ENCODE assay signal across 8 cellular contexts in genomic region chr14:75487155-75487671, GRCh38. TPM values are rescaled to one million over a fixed set of nuclear protein-coding genes. Genes with fewer than 3 reads are reported as not detected.
DNase-seq lines count a peak whose midpoint lies in the region; ATAC-seq and FAIRE-seq lines count a peak whose summit lies in the region.

No MANE protein-coding gene starts in this region.

- no peak overlapping the region for H3K27ac ChIP-seq in small intestine (ENCODE audit: low read depth in 1 of 2, low read length in 1 of 2)

- no peaks in the 10 kb centered on the region for H3K27me3 ChIP-seq in small intestine (ENCODE audit: control insufficient read depth in 2 of 2, insufficient read depth in 2 of 2, low read length in 2 of 2)

- FAIRE-seq in small intestine (lab: Jason Lieb, UNC): no peak

- DNase-seq in activated CD4-positive, alpha-beta T cell treated with anti-CD3 and anti-CD28 coated beads for 48 hours: peak; percentile 12
- DNase-seq in activated CD4-positive, alpha-beta T cell treated with anti-CD3 and anti-CD28 coated beads, Interleukin-2, amount 50 U/mL, for 1 hour: no peak
- peak; percentile 9 for DNase-seq in RPMI8226
- DNase-seq in small intestine: peak; percentile 22
- DNase-seq in middle frontal gyrus (ENCODE audit: extremely low spot score, low spot score): no peak

- H3K4me1 ChIP-seq in small intestine (ENCODE audit: control insufficient read depth in 2 of 2, insufficient read depth in 1 of 2, low read depth in 1 of 2, low read length in 1 of 2): no peaks in the 10 kb centered on the region

- WGBS in small intestine, 3 donors: 55 to 65% (median 58%) methylated on average over 7 of the region's 7 CpGs

- peak; percentile 62 for ATAC-seq in HG02870 (IDR thresholded peaks at IDR 0.05; ENCODE audit: unreplicated experiment)
- no peak for ATAC-seq in HG02571 (IDR thresholded peaks at IDR 0.05; ENCODE audit: unreplicated experiment)
- no peak for ATAC-seq in GM21717 (IDR thresholded peaks at IDR 0.05; ENCODE audit: unreplicated experiment)

- no peaks in the 10 kb centered on the region for H3K36me3 ChIP-seq in small intestine (ENCODE audit: control insufficient read depth in 2 of 2, insufficient read depth in 2 of 2, low read length in 2 of 2)

- no peaks in the 10 kb centered on the region for H3K9me3 ChIP-seq in small intestine (ENCODE audit: control insufficient read depth, low read depth)

- no peak overlapping the region for H3K4me3 ChIP-seq in small intestine (ENCODE audit: low read depth in 1 of 2, low read length in 2 of 2)

RNA-seq across cellular contexts. Expression of gene BATF, which starts 35.1 kb away (rescaled TPM):
- 1 to 10 TPM; 4.0 to 5.9 (median 5.4) TPM for polyA plus RNA-seq in small intestine

RNA-seq across cellular contexts. Expression of gene JDP2, which starts 59.4 kb away (rescaled TPM):
- polyA plus RNA-seq in small intestine: 10 to 100 TPM; 41.6 to 45.6 (median 42.7) TPM

Comparison
In these comparisons a context has a peak if more than half of its experiments do, and no peak if none do; other contexts are left out.
1. DNase-seq: peak in activated CD4-positive, alpha-beta T cell treated with anti-CD3 and anti-CD28 coated beads for 48 hours (single experiment), RPMI8226 (single experiment) and small intestine (single experiment); none in activated CD4-positive, alpha-beta T cell treated with anti-CD3 and anti-CD28 coated beads, Interleukin-2, amount 50 U/mL, for 1 hour (single experiment) and middle frontal gyrus (single experiment).